14 cellular contexts compared by ENCODE assay signal in the genomic region with DNA sequence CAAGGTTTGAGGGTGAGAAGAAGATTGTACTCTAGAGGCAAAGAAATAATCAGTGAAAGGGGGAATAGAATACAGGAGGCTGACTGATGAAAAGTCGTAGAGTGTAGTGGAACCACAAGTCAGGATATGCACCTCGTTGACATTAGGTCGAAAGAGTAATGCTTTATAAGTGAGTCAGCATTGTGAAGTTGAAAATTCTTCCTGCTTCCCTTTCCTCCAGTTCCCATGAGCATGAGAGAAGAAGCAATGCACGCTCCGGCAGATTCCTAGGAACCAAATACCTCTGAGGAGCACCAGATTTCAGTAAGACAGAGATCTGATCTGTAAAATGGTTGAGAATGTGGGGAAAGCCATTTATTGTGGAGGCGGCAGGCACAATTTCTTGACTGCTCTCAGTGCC. TPM values are rescaled to one million over a fixed set of nuclear protein-coding genes. Genes with fewer than 3 reads are reported as not detected.
A peak's percentile ranks its signal among the peaks of the same experiment; 100 is the strongest.
DNase-seq lines count a peak whose midpoint lies in the region; ATAC-seq and TF ChIP-seq lines count a peak whose summit lies in the region.
"Had no signal": no experiment of that assay in that cellular context is flagged by ENCODE, and none has a peak within 500 bp of the region (broad histone marks: within the 10 kb centered on the region; RNA-seq: fewer than 3 reads in every experiment).

No MANE protein-coding gene starts in this region.

- no peak overlapping the region for H3K27ac Mint-ChIP-seq in T-helper 17 cell

- peak overlapping the region; percentile 30 for H2AFZ ChIP-seq in smooth muscle cell (ENCODE audit: low read depth)

- peaks cover 61% of the 10 kb centered on the region for H3K27me3 Mint-ChIP-seq in T-helper 17 cell

- no peak overlapping the region for H3K4me3 ChIP-seq in smooth muscle cell

- H3K4me1 Mint-ChIP-seq in T-helper 17 cell, result peaks cover 2% of the 10 kb centered on the region

- no peak overlapping the region for H3K27ac ChIP-seq in smooth muscle cell (ENCODE audit: low read depth)

- TF ChIP-seq CTCF in smooth muscle cell (IDR thresholded peaks at IDR 0.05; ENCODE audit: borderline replicate concordance, insufficient read depth, poor library complexity, severe bottlenecking), result no peak

- no peaks in the 10 kb centered on the region for H4K20me1 ChIP-seq in smooth muscle cell (ENCODE audit: low read depth)

- H3K9ac ChIP-seq in smooth muscle cell (ENCODE audit: low read depth), result no peak overlapping the region

- peak overlapping the region; percentile 11 for H3K4me2 ChIP-seq in smooth muscle cell

- H3K36me3 ChIP-seq in smooth muscle cell (ENCODE audit: low read depth), result no peaks in the 10 kb centered on the region

- H3F3A ChIP-seq in smooth muscle cell (ENCODE audit: low read depth), result no peaks in the 10 kb centered on the region

- WGBS in smooth muscle cell (ENCODE audit: low lambda C conversion rate), result 44% methylated on average over 6 of the region's 6 CpGs

- peaks cover 4% of the 10 kb centered on the region for H3K36me3 Mint-ChIP-seq in T-helper 17 cell (ENCODE audit: low read depth)

- no peaks in the 10 kb centered on the region for H3K9me3 ChIP-seq in smooth muscle cell (replicated peaks; ENCODE audit: low read depth)
- H3K9me3 ChIP-seq in T-helper 17 cell (ENCODE audit: control insufficient read depth, low read length, poor library complexity, severe bottlenecking), result no peaks in the 10 kb centered on the region

- DNase-seq in HPDE6-E6E7 (ENCODE audit: extremely low spot score) (peak; percentile 57), amniotic epithelial cell (ENCODE audit: low read depth) (peak; percentile 80), hepatic stellate cell (ENCODE audit: low spot score) (peak; percentile 60), smooth muscle cell (lab: John Stamatoyannopoulos, UW; ENCODE audit: unreplicated experiment) (no peak), NCI-H2107 treated with DMSO at 0.1 percent for 48 hours (lab: John Stamatoyannopoulos, UW; ENCODE audit: unreplicated experiment) (no peak), T-helper 17 cell (no peak)
- DNase-seq in activated naive CD4-positive, alpha-beta T cell treated with Interleukin-2 at 50 U/mL for 16 hours, result no peak
- DNase-seq: activated CD8-positive, alpha-beta memory T cell treated with anti-CD3 and anti-CD28 coated beads for 24 hours; activated naive CD4-positive, alpha-beta T cell treated with anti-CD3 and anti-CD28 coated beads, Interleukin-2, amount 50 U/mL, for 16 hours; COR-L47; NCI-H524 treated with DMSO at 0.1 percent for 48 hours; right cardiac atrium; T1000 had no signal

- no peak overlapping the region for H3K4me3 Mint-ChIP-seq in T-helper 17 cell

- no peaks in the 10 kb centered on the region for H3K79me2 ChIP-seq in smooth muscle cell (ENCODE audit: low read depth)

- no peaks in the 10 kb centered on the region for H3K4me1 ChIP-seq in smooth muscle cell (ENCODE audit: low read depth)

- H3K27me3 ChIP-seq in smooth muscle cell (ENCODE audit: low read depth), result no peaks in the 10 kb centered on the region

- ATAC-seq in T-helper 17 cell, result no peak
- ATAC-seq: right cardiac atrium, Right ventricle myocardium inferior had no signal

RNA-seq across cellular contexts. Expression of gene CCER1, which starts 16.5 kb away (rescaled TPM):
- total RNA-seq in smooth muscle cell, result not detected in 2 replicates
- polyA plus RNA-seq in smooth muscle cell, result not detected in 2 replicates
- total RNA-seq in T-helper 17 cell, result not detected
- total RNA-seq: right cardiac atrium, Right ventricle myocardium inferior had no signal
- polyA plus RNA-seq: right cardiac atrium had no signal

Comparison
In these comparisons a context has a peak if more than half of its experiments do, and no peak if none do; other contexts are left out.
1. DNase-seq: peak in HPDE6-E6E7 (single experiment), amniotic epithelial cell (single experiment) and hepatic stellate cell (single experiment); none in smooth muscle cell (single experiment), NCI-H2107 treated with DMSO at 0.1 percent for 48 hours (single experiment), T-helper 17 cell (0 of 3) and activated naive CD4-positive, alpha-beta T cell treated with Interleukin-2 at 50 U/mL for 16 hours (single experiment).